Comparison of ENCODE assay signal across 13 cellular contexts in genomic region chr4:3204021-3204431, GRCh38. TPM values are rescaled to one million over a fixed set of nuclear protein-coding genes. Genes with fewer than 3 reads are reported as not detected.
DNase-seq lines count a peak whose midpoint lies in the region; ATAC-seq and TF ChIP-seq lines count a peak whose summit lies in the region.
"Had no signal": no experiment of that assay in that cellular context is flagged by ENCODE, and none has a peak within 500 bp of the region (broad histone marks: within the 10 kb centered on the region; RNA-seq: fewer than 3 reads in every experiment).

No MANE protein-coding gene starts in this region.

- H3K27me3 Mint-ChIP-seq in brain, result no peaks in the 10 kb centered on the region
- H3K27me3 Mint-ChIP-seq: naive B cell had no signal

- H3K36me3 ChIP-seq in stomach, result peaks cover 22 to 67% (median 62%) of the 10 kb centered on the region in 4 donors
- H3K36me3 ChIP-seq in SJCRH30, result peaks cover 15% of the 10 kb centered on the region
- H3K36me3 ChIP-seq: breast epithelium had no signal

- intact Hi-C loops in stomach (cut with DNase I; ENCODE audit: low total_unique reads), result no loop called here

- peaks cover 45% of the 10 kb centered on the region for H3K36me3 Mint-ChIP-seq in brain

- 63 to 75% (median 70%) methylated on average over 8 of the region's 8 CpGs for WGBS in stomach, 5 donors

- H3K4me3 Mint-ChIP-seq in brain, result peak overlapping the region in 1 of 5 experiments; percentile 23

- peak overlapping the region in 4 of 5 experiments; percentile 48 to 80 (median 68) for H3K27ac Mint-ChIP-seq in brain

- H3K9me3 Mint-ChIP-seq in brain, result no peaks in the 10 kb centered on the region
- H3K9me3 Mint-ChIP-seq: naive B cell had no signal

- peaks cover 51% of the 10 kb centered on the region for H3K4me1 Mint-ChIP-seq in brain

- ATAC-seq in HG03097 (IDR thresholded peaks at IDR 0.05; ENCODE audit: low FRiP score, unreplicated experiment), result no peak
- ATAC-seq in GM21737 (IDR thresholded peaks at IDR 0.05; ENCODE audit: unreplicated experiment), result no peak

- H3K4me3 ChIP-seq in stomach (no peak overlapping the region), SJCRH30 (no peak overlapping the region)
- H3K4me3 ChIP-seq: breast epithelium had no signal

- no peak for TF ChIP-seq POLR2A in stomach (IDR thresholded peaks at IDR 0.05)

- DNase-seq in GM04503 (ENCODE audit: low read depth) (peak; percentile 27), iris pigment epithelial cell (ENCODE audit: low read depth) (peak; percentile 80), stomach (peak; percentile 37), SJCRH30 (no peak), DMS153 (lab: John Stamatoyannopoulos, UW) (no peak)
- DNase-seq: naive B cell; NCI-H524 treated with DMSO at 0.1 percent for 48 hours; stimulated activated CD4-positive, alpha-beta T cell treated with anti-CD3 and anti-CD28 coated beads, Interleukin-4, amount 100 ng/mL, for 4 hours; trophoblast cell had no signal

- TF ChIP-seq EP300 in stomach (IDR thresholded peaks at IDR 0.05), result peak; percentile 13

- no peaks in the 10 kb centered on the region for H3K27me3 ChIP-seq in stomach
- no peaks in the 10 kb centered on the region for H3K27me3 ChIP-seq in SJCRH30
- H3K27me3 ChIP-seq: breast epithelium had no signal

- peaks cover 6 to 42% (median 34%) of the 10 kb centered on the region in 4 donors for H3K4me1 ChIP-seq in stomach
- H3K4me1 ChIP-seq in SJCRH30, result peaks cover 36% of the 10 kb centered on the region
- H3K4me1 ChIP-seq: breast epithelium had no signal

- TF ChIP-seq CTCF in brain (conservative IDR thresholded peaks at IDR 0.05) (no peak), stomach (IDR thresholded peaks at IDR 0.05) (no peak)

- H3K27ac ChIP-seq in stomach (peak overlapping the region; percentile 36 to 82 (median 74)), SJCRH30 (no peak overlapping the region)
- H3K27ac ChIP-seq: breast epithelium had no signal

- H3K9me3 ChIP-seq in stomach, result no peaks in the 10 kb centered on the region
- no peaks in the 10 kb centered on the region for H3K9me3 ChIP-seq in SJCRH30 (replicated peaks)
- H3K9me3 ChIP-seq: breast epithelium had no signal

RNA-seq across cellular contexts. Expression of gene MSANTD1, which starts 44.9 kb away (rescaled TPM):
- polyA plus RNA-seq in brain (ENCODE audit: insufficient read depth, low read depth, low replicate concordance) (0.51 TPM), stomach (1 to 10 TPM in 1 of 3 donors, under 1 TPM in 1, not detected in 1; 0.31 to 1.1 TPM)
- 1 to 10 TPM in 4 of 5 donors, not detected in 1; 1.7 to 5.8 (median 4.1) TPM for total RNA-seq in stomach
- total RNA-seq in SJCRH30 (2014; rRNA removed; shearing (Covaris generic)), result 0.04 and 0.08 TPM in 2 replicates

Comparison
In these comparisons a context has a peak if more than half of its experiments do, and no peak if none do; other contexts are left out.
1. DNase-seq: peak in GM04503 (single experiment), iris pigment epithelial cell (single experiment) and stomach (single experiment); none in SJCRH30 (0 of 2) and DMS153 (single experiment).